ENCODE assay signal across 1 cellular context in genomic region chr7:29084832-29085231, GRCh38.
TF ChIP-seq lines count a peak whose summit lies in the region.

No MANE protein-coding gene starts in this region.

TF ChIP-seq in GM12878, 131 proteins besides CTCF, POLR2A, EP300 and RAD21 (continued from another document and continues in another):
- TF ChIP-seq EZH2 (IDR thresholded peaks at IDR 0.05; ENCODE audit: borderline replicate concordance, control insufficient read depth, low read depth, low read length) (no peak), NFIC (IDR thresholded peaks at IDR 0.05; ENCODE audit: low read depth, low read length) (peak; percentile 26; the same call in 1 of the 2 replicates), CHD2 (IDR thresholded peaks at IDR 0.05; ENCODE audit: borderline replicate concordance, low read depth, low read length) (no peak), ZNF384 (IDR thresholded peaks at IDR 0.05; ENCODE audit: borderline replicate concordance, low read depth, low read length) (no peak), ATF2 (IDR thresholded peaks at IDR 0.05; ENCODE audit: low read length) (peak; percentile 41; the same call in 1 of the 2 replicates), E2F8 (IDR thresholded peaks at IDR 0.05; ENCODE audit: low read depth, partially characterized antibody) (no peak), E2F4 (IDR thresholded peaks at IDR 0.05; ENCODE audit: low read depth, low read length) (no peak), SRF (IDR thresholded peaks at IDR 0.05; ENCODE audit: low read depth in 2 of 2, low read length in 2 of 2) (no peak), STAT1 (conservative IDR thresholded peaks at IDR 0.05) (no peak), SPI1 (IDR thresholded peaks at IDR 0.05; ENCODE audit: borderline replicate concordance, insufficient read depth, low read depth, low read length) (peak; percentile 57; the same call in 1 of the 2 replicates), LARP7 (IDR thresholded peaks at IDR 0.05) (no peak), EED (IDR thresholded peaks at IDR 0.05; ENCODE audit: low read depth) (no peak), TBL1XR1 (IDR thresholded peaks at IDR 0.05; ENCODE audit: low read depth, low read length) (no peak), ZNF687 (IDR thresholded peaks at IDR 0.05) (no peak), CHD4 (IDR thresholded peaks at IDR 0.05) (no peak), YBX1 (IDR thresholded peaks at IDR 0.05) (no peak), NR2C1 (IDR thresholded peaks at IDR 0.05) (no peak), SP1 (IDR thresholded peaks at IDR 0.05; ENCODE audit: low read depth, low read length) (no peak), KDM1A (IDR thresholded peaks at IDR 0.05; ENCODE audit: borderline replicate concordance) (no peak), PAX5 (IDR thresholded peaks at IDR 0.05; ENCODE audit: borderline replicate concordance, low read depth, low read length) (peak; percentile 27; the same call in 1 of the 2 replicates), KAT2A (conservative IDR thresholded peaks at IDR 0.05; ENCODE audit: control insufficient read depth, low read depth, low read length) (no peak), ZSCAN29 (IDR thresholded peaks at IDR 0.05) (no peak), TCF3 (IDR thresholded peaks at IDR 0.05; ENCODE audit: borderline replicate concordance, insufficient read depth, low read depth, low read length) (no peak), ATF7 (IDR thresholded peaks at IDR 0.05; ENCODE audit: low read depth) (peak; percentile 66), BACH1 (IDR thresholded peaks at IDR 0.05; ENCODE audit: borderline replicate concordance) (no peak), IKZF1 (conservative IDR thresholded peaks at IDR 0.05) (0 out of 2 replicates have a peak, but pooled peaks have one; percentile 25), JUND (IDR thresholded peaks at IDR 0.05; ENCODE audit: low read depth, low read length) (no peak), SUZ12 (IDR thresholded peaks at IDR 0.05; ENCODE audit: unreplicated experiment) (no peak), ZNF592 (IDR thresholded peaks at IDR 0.05) (no peak), NR2F1 (conservative IDR thresholded peaks at IDR 0.05) (no peak), BHLHE40 (IDR thresholded peaks at IDR 0.05; ENCODE audit: borderline replicate concordance in 1 of 2, low read depth in 2 of 2, low read length in 1 of 2) (no peak), BCLAF1 (IDR thresholded peaks at IDR 0.05) (no peak), CREM (IDR thresholded peaks at IDR 0.05; ENCODE audit: low read depth) (no peak), REST (IDR thresholded peaks at IDR 0.05; ENCODE audit: low read depth, low read length) (no peak), MLLT1 (IDR thresholded peaks at IDR 0.05) (no peak), CBX3 (IDR thresholded peaks at IDR 0.05; ENCODE audit: borderline replicate concordance, low read depth) (no peak), SIN3A (IDR thresholded peaks at IDR 0.05; ENCODE audit: low read depth, low read length) (no peak)
